ENCODE assay signal across 18 cellular contexts in genomic region chr16:64841482-64841881, GRCh38.
DNase-seq lines count a peak whose midpoint lies in the region; ATAC-seq and TF ChIP-seq lines count a peak whose summit lies in the region.
"Had no signal": no experiment of that assay in that cellular context is flagged by ENCODE, and none has a peak within 500 bp of the region (broad histone marks: within the 10 kb centered on the region; RNA-seq: fewer than 3 reads in every experiment).

No MANE protein-coding gene starts in this region.

- H3K36me3 Mint-ChIP-seq in GM23338 (ENCODE audit: low read depth) = no peaks in the 10 kb centered on the region
- H3K36me3 Mint-ChIP-seq: CD14-positive monocyte; CD8-positive, alpha-beta T cell had no signal

- H3K27ac Mint-ChIP-seq in GM23338 = no peak overlapping the region
- H3K27ac Mint-ChIP-seq: CD14-positive monocyte; CD8-positive, alpha-beta T cell had no signal

- no peaks in the 10 kb centered on the region for H3K79me2 ChIP-seq in GM23338 (replicated peaks; ENCODE audit: insufficient read depth)

- H4K20me1 ChIP-seq in GM23338 (replicated peaks; ENCODE audit: insufficient read depth) = no peaks in the 10 kb centered on the region

- H3K27ac ChIP-seq in GM23338 (ENCODE audit: low read depth) = no peak overlapping the region
- H3K27ac ChIP-seq: HL-60 had no signal

- H3K4me1 ChIP-seq in GM23338 (ENCODE audit: insufficient read depth) = no peaks in the 10 kb centered on the region
- H3K4me1 ChIP-seq: BE2C had no signal

- H3K4me3 ChIP-seq in GM23338 (no peak overlapping the region), LNCaP clone FGC (ENCODE audit: low read depth, low read length) (no peak overlapping the region), cardiac fibroblast (replicated peaks in 1 of 2; ENCODE audit: low read depth in 2 of 2, low read length in 2 of 2) (no peak overlapping the region)

- no peaks in the 10 kb centered on the region for H3K27me3 Mint-ChIP-seq in GM23338 (ENCODE audit: insufficient read depth, low read depth, poor library complexity)

- H3K27me3 ChIP-seq in GM23338 (ENCODE audit: insufficient read depth) = no peaks in the 10 kb centered on the region
- H3K27me3 ChIP-seq: BE2C had no signal

- no peaks in the 10 kb centered on the region for H3K9me3 Mint-ChIP-seq in GM23338

- peaks cover 14% of the 10 kb centered on the region for H3K9me2 ChIP-seq in GM23338 (ENCODE audit: insufficient read depth)

- no peak overlapping the region for H2AFZ ChIP-seq in GM23338

- H3K36me3 ChIP-seq in GM23338 (ENCODE audit: insufficient read depth) = no peaks in the 10 kb centered on the region
- H3K36me3 ChIP-seq: BE2C had no signal

- no peak overlapping the region for H3K4me2 ChIP-seq in GM23338

- TF ChIP-seq CTCF in GM23338 (conservative IDR thresholded peaks at IDR 0.05; ENCODE audit: low read depth in 2 of 2) (peak; percentile 47 to 53), LNCaP clone FGC (IDR thresholded peaks at IDR 0.05; ENCODE audit: control insufficient read depth, extremely low read depth, insufficient read depth) (peak; percentile 26), cardiac fibroblast (IDR thresholded peaks at IDR 0.05; ENCODE audit: low read depth, low read length) (peak; percentile 9)

- H3K4me3 Mint-ChIP-seq in GM23338 = no peak overlapping the region
- H3K4me3 Mint-ChIP-seq: CD14-positive monocyte; CD8-positive, alpha-beta T cell had no signal

- ATAC-seq in GM23338 = no peak
- ATAC-seq: CD8-positive, alpha-beta T cell had no signal

- H3K4me1 Mint-ChIP-seq in GM23338 = no peaks in the 10 kb centered on the region
- H3K4me1 Mint-ChIP-seq: CD14-positive monocyte had no signal

- H3F3A ChIP-seq in GM23338 (replicated peaks; ENCODE audit: low read depth) = no peaks in the 10 kb centered on the region

- peak; percentile 13 for DNase-seq in GM23338 (ENCODE audit: low spot score)
- no peak for DNase-seq in LNCaP clone FGC (ENCODE audit: low read depth)
- no peak for DNase-seq in cardiac fibroblast (ENCODE audit: low read depth in 2 of 2)
- DNase-seq in iPS-NIHi7 (ENCODE audit: extremely low spot score) = peak; percentile 16
- no peak for DNase-seq in AG20443 (ENCODE audit: low spot score)
- no peak for DNase-seq in SIG-M5 treated with dmso at 0.1 percent for 504 hours (lab: John Stamatoyannopoulos, UW; ENCODE audit: unreplicated experiment)
- no peak for DNase-seq in SHP77 treated with DMSO at 0.1 percent for 48 hours (lab: John Stamatoyannopoulos, UW)
- no peak for DNase-seq in NCI-H2196 (lab: John Stamatoyannopoulos, UW; ENCODE audit: unreplicated experiment)
- DNase-seq: BE2C; CD8-positive, alpha-beta T cell; COR-L47; DMS153; DMS79 treated with DMSO at 0.1 percent for 48 hours; EL; GOT3; HCEC 1CT had no signal

TF ChIP-seq in GM23338, 12 proteins besides CTCF, POLR2A, EP300 and RAD21 (continues in another document):
- TF ChIP-seq ZNF114 (CRISPR knock-in tag; IDR thresholded peaks at IDR 0.05) = no peak
- TF ChIP-seq JUNB (IDR thresholded peaks at IDR 0.05; ENCODE audit: unreplicated experiment) = no peak
- TF ChIP-seq EZH2phosphoT487 (IDR thresholded peaks at IDR 0.05; ENCODE audit: unreplicated experiment) = no peak
- no peak for TF ChIP-seq EZH2 (IDR thresholded peaks at IDR 0.05; ENCODE audit: low read depth, unreplicated experiment)
- TF ChIP-seq CREB1 (CRISPR knock-in tag; IDR thresholded peaks at IDR 0.05; ENCODE audit: low read depth) = no peak
- no peak for TF ChIP-seq STAT1 (IDR thresholded peaks at IDR 0.05; ENCODE audit: unreplicated experiment)
- no peak for TF ChIP-seq REST (IDR thresholded peaks at IDR 0.05; ENCODE audit: unreplicated experiment)
- TF ChIP-seq ETS1 (IDR thresholded peaks at IDR 0.05) = no peak
- TF ChIP-seq NANOG (IDR thresholded peaks at IDR 0.05; ENCODE audit: borderline replicate concordance) = no peak
- TF ChIP-seq POLR2AphosphoS5 (IDR thresholded peaks at IDR 0.05; ENCODE audit: low read depth) = no peak

Comparison
In these comparisons a context has a peak if more than half of its experiments do, and no peak if none do; other contexts are left out.
1. DNase-seq: peak in GM23338 (single experiment) and iPS-NIHi7 (single experiment); none in LNCaP clone FGC (single experiment), cardiac fibroblast (0 of 2), AG20443 (single experiment), SIG-M5 treated with dmso at 0.1 percent for 504 hours (single experiment), SHP77 treated with DMSO at 0.1 percent for 48 hours (single experiment) and NCI-H2196 (single experiment).
2. Peak in every context shown above with its lines, with median percentiles within 50 percentile points of each other: CTCF ChIP-seq.